Comparison of ENCODE assay signal across 3 cellular contexts in genomic region chr1:212231372-212231771, GRCh38.
TF ChIP-seq lines count a peak whose summit lies in the region.

No MANE protein-coding gene starts in this region.

TF ChIP-seq in HepG2, 621 proteins besides CTCF, POLR2A, EP300 and RAD21:
- TF ChIP-seq MIER2 (CRISPR knock-in tag; IDR thresholded peaks at IDR 0.05) (no peak), ZNF12 (CRISPR knock-in tag; IDR thresholded peaks at IDR 0.05) (peak; percentile 98)

TF ChIP-seq in K562, 482 proteins besides CTCF, POLR2A, EP300 and RAD21:
- TF ChIP-seq, protein P1, sequence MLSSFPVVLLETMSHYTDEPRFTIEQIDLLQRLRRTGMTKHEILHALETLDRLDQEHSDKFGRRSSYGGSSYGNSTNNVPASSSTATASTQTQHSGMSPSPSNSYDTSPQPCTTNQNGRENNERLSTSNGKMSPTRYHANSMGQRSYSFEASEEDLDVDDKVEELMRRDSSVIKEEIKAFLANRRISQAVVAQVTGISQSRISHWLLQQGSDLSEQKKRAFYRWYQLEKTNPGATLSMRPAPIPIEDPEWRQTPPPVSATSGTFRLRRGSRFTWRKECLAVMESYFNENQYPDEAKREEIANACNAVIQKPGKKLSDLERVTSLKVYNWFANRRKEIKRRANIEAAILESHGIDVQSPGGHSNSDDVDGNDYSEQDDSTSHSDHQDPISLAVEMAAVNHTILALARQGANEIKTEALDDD (IDR thresholded peaks at IDR 0.05), result peak; percentile 50
- TF ChIP-seq ZNF12 (CRISPR knock-in tag; IDR thresholded peaks at IDR 0.05) (peak; percentile 96), ETV1 (tag; conservative IDR thresholded peaks at IDR 0.05; ENCODE audit: low read depth) (0 out of 2 replicates have a peak, but pooled peaks have one; percentile 15), RB1 (IDR thresholded peaks at IDR 0.05; ENCODE audit: low read depth) (no peak), U2AF1 (optimal IDR thresholded peaks at IDR 0.05; ENCODE audit: low read depth, low read length) (no peak), BRF1 (IDR thresholded peaks at IDR 0.05; ENCODE audit: borderline replicate concordance, extremely low read depth, insufficient read length) (no peak), ZNF395 (CRISPR knock-in tag; IDR thresholded peaks at IDR 0.05) (peak; percentile 55; the same call in 1 of the 2 replicates)
- TF ChIP-seq, protein P2, sequence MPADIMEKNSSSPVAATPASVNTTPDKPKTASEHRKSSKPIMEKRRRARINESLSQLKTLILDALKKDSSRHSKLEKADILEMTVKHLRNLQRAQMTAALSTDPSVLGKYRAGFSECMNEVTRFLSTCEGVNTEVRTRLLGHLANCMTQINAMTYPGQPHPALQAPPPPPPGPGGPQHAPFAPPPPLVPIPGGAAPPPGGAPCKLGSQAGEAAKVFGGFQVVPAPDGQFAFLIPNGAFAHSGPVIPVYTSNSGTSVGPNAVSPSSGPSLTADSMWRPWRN (IDR thresholded peaks at IDR 0.05; ENCODE audit: low read depth), result no peak
TF ChIP-seq in K562: peak in this region for 4.

TF ChIP-seq in WTC11, 78 proteins besides CTCF, POLR2A, EP300 and RAD21:
- no peak for TF ChIP-seq RELA (CRISPR knock-in tag; IDR thresholded peaks at IDR 0.05; ENCODE audit: borderline replicate concordance)
- no peak for TF ChIP-seq NR3C1 (CRISPR knock-in tag; conservative IDR thresholded peaks at IDR 0.05; ENCODE audit: low read depth)
- no peak for TF ChIP-seq KAT7 (CRISPR knock-in tag; IDR thresholded peaks at IDR 0.05; ENCODE audit: borderline replicate concordance)
- TF ChIP-seq TP53 (CRISPR knock-in tag; IDR thresholded peaks at IDR 0.05), result no peak
- no peak for TF ChIP-seq ESRRA (CRISPR knock-in tag; IDR thresholded peaks at IDR 0.05; ENCODE audit: borderline replicate concordance)
- no peak for TF ChIP-seq SP1 (CRISPR knock-in tag; conservative IDR thresholded peaks at IDR 0.05)
- TF ChIP-seq, protein P3, sequence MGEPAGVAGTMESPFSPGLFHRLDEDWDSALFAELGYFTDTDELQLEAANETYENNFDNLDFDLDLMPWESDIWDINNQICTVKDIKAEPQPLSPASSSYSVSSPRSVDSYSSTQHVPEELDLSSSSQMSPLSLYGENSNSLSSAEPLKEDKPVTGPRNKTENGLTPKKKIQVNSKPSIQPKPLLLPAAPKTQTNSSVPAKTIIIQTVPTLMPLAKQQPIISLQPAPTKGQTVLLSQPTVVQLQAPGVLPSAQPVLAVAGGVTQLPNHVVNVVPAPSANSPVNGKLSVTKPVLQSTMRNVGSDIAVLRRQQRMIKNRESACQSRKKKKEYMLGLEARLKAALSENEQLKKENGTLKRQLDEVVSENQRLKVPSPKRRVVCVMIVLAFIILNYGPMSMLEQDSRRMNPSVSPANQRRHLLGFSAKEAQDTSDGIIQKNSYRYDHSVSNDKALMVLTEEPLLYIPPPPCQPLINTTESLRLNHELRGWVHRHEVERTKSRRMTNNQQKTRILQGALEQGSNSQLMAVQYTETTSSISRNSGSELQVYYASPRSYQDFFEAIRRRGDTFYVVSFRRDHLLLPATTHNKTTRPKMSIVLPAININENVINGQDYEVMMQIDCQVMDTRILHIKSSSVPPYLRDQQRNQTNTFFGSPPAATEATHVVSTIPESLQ (CRISPR knock-in tag; IDR thresholded peaks at IDR 0.05), result no peak
